ENCODE assay signal across 14 cellular contexts in the genomic region with DNA sequence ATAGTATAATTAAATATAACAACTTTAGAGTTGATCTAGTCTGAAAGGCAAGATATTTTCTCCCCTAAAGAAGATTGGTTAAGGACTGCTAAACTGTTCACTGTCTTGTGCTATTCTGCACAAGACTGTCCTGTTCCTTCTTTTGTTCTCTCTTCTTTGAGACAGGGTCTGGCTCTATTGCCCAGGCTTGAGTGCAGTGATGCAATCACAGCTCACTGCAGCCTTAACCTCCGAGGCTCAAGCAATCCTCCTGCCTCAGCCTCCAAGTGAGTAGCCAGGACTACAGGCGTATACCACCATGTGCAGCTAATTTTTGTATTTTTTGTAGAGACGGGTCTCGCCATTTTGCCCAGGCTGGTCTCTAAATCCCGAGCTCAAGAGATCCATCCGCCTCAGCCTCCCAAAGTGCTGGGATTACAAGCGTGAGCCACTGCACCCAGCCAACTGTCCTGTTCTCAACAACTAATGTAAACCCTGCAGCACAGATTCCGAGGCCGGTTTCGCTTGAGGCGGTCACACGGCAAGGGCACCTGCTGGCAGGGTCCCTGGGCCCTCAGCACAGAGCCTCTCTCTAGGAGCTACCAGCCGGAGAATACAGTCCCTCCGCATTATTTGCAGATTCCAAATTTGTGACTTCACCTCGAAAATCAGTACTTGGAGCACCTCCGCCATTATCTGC. TPM values are rescaled to one million over a fixed set of nuclear protein-coding genes. Genes with fewer than 3 reads are reported as not detected.
DNase-seq lines count a peak whose midpoint lies in the region; ATAC-seq and TF ChIP-seq lines count a peak whose summit lies in the region.
"Had no signal": no experiment of that assay in that cellular context is flagged by ENCODE, and none has a peak within 500 bp of the region (broad histone marks: within the 10 kb centered on the region; RNA-seq: fewer than 3 reads in every experiment).

No MANE protein-coding gene starts in this region.

- no peak overlapping the region for H3K14ac ChIP-seq in trophoblast cell (ENCODE audit: low read length)

- H4K91ac ChIP-seq in trophoblast cell (ENCODE audit: low read depth, low read length) = no peak overlapping the region

- peaks cover 30% of the 10 kb centered on the region for H3K4me1 ChIP-seq in mammary epithelial cell (ENCODE audit: insufficient read depth, low read length)
- H3K4me1 ChIP-seq in hepatocyte (ENCODE audit: insufficient read depth) = peaks cover 45% of the 10 kb centered on the region
- peaks cover 21 to 31% of the 10 kb centered on the region in 2 experiments for H3K4me1 ChIP-seq in trophoblast cell (ENCODE audit: control insufficient read depth in 1 of 2, insufficient read depth in 2 of 2, low read length in 2 of 2)
- peaks cover 14 to 15% of the 10 kb centered on the region in 2 donors for H3K4me1 ChIP-seq in uterus

- H4K8ac ChIP-seq in trophoblast cell (ENCODE audit: low read depth, low read length) = no peak overlapping the region

- H2BK12ac ChIP-seq in trophoblast cell (ENCODE audit: low read length) = no peak overlapping the region

- dilution Hi-C loops in mammary epithelial cell (cut with HindIII; ENCODE audit: low sequenced_read_pairs) = no loop called here

- no peak overlapping the region for H2AFZ ChIP-seq in mammary epithelial cell (ENCODE audit: low read depth, low read length)
- H2AFZ ChIP-seq in hepatocyte = no peak overlapping the region
- H2AFZ ChIP-seq in trophoblast cell (ENCODE audit: insufficient read depth, low read length, poor library complexity) = no peak overlapping the region
- H2AFZ ChIP-seq: PC-9 had no signal

- H3K36me3 ChIP-seq in mammary epithelial cell (ENCODE audit: insufficient read depth, low read length) = no peaks in the 10 kb centered on the region
- H3K36me3 ChIP-seq in hepatocyte (replicated peaks; ENCODE audit: insufficient read depth, low read depth) = no peaks in the 10 kb centered on the region
- H3K36me3 ChIP-seq in trophoblast cell (ENCODE audit: control insufficient read depth in 1 of 2, insufficient read depth in 2 of 2, low read length in 2 of 2) = peaks cover 3 to 6% of the 10 kb centered on the region in 2 experiments
- H3K36me3 ChIP-seq in uterus = no peaks in the 10 kb centered on the region

- no peak for DNase-seq in MCF 10A (ENCODE audit: unreplicated experiment)
- no peak for DNase-seq in mammary epithelial cell
- no peak for DNase-seq in hepatocyte (ENCODE audit: low spot score)
- DNase-seq in trophoblast cell = no peak
- DNase-seq in uterus = peak; percentile 12 to 19
- DNase-seq in H4 (ENCODE audit: low spot score) = no peak
- DNase-seq: activated CD4-positive, CD25-positive, alpha-beta regulatory T cell; activated naive CD4-positive, alpha-beta T cell treated with anti-CD3 and anti-CD28 coated beads for 36 hours; COR-L47; effector CD8-positive, alpha-beta T cell; NCI-H524 treated with DMSO at 0.1 percent for 48 hours had no signal

- H3K18ac ChIP-seq in trophoblast cell (ENCODE audit: low read length) = peak overlapping the region; percentile 2

- H4K12ac ChIP-seq in trophoblast cell (ENCODE audit: low read depth, low read length) = no peak overlapping the region

- H2BK5ac ChIP-seq in trophoblast cell (ENCODE audit: low read depth, low read length, poor library complexity) = no peak overlapping the region

- no peaks in the 10 kb centered on the region for H3K79me1 ChIP-seq in trophoblast cell (ENCODE audit: low read length)

- POLR2A ChIA-PET in MCF 10A (lab: Yijun Ruan, JAX) = interaction anchor here (1.2 to 1.4 kb wide), 2 partner anchors 20 to 52 kb away, joined by 3 read pairs; no protein-coding TSS in a partner anchor

- peak overlapping the region; percentile 76 for H3K4ac ChIP-seq in trophoblast cell (ENCODE audit: low read depth, low read length)

- H3K27me3 ChIP-seq in mammary epithelial cell (ENCODE audit: insufficient read depth, low read length) (no peaks in the 10 kb centered on the region), hepatocyte (no peaks in the 10 kb centered on the region), trophoblast cell (ENCODE audit: insufficient read depth, low read length) (no peaks in the 10 kb centered on the region), uterus (no peaks in the 10 kb centered on the region)

- H3K79me2 ChIP-seq in mammary epithelial cell (ENCODE audit: insufficient read depth, low read length) = peaks cover 74% of the 10 kb centered on the region
- peaks cover 69% of the 10 kb centered on the region for H3K79me2 ChIP-seq in hepatocyte
- peaks cover 15% of the 10 kb centered on the region for H3K79me2 ChIP-seq in trophoblast cell (ENCODE audit: control insufficient read depth, insufficient read depth, low read length, poor library complexity)

- H3K27me3 Mint-ChIP-seq in MCF 10A (ENCODE audit: insufficient read depth, unreplicated experiment) = no peaks in the 10 kb centered on the region

- no peak overlapping the region for H3K4me3 Mint-ChIP-seq in MCF 10A (ENCODE audit: unreplicated experiment)
- H3K4me3 Mint-ChIP-seq: activated naive CD4-positive, alpha-beta T cell treated with anti-CD3 and anti-CD28 coated beads for 36 hours had no signal

- no peaks in the 10 kb centered on the region for H3K9me2 ChIP-seq in hepatocyte (replicated peaks; ENCODE audit: insufficient read depth)

- intact Hi-C loops in MCF 10A (cut with micrococcal nuclease) (no loop called here), mammary epithelial cell (cut with micrococcal nuclease) (no loop called here), uterus (cut with DNase I; ENCODE audit: low total_unique reads) (no loop called here)

- no peak overlapping the region for H2BK120ac ChIP-seq in trophoblast cell (ENCODE audit: insufficient read depth, low read length, poor library complexity)

- TF ChIP-seq POLR2A in uterus (IDR thresholded peaks at IDR 0.05) = no peak

- peaks cover 32% of the 10 kb centered on the region for H3K4me1 Mint-ChIP-seq in MCF 10A (ENCODE audit: insufficient read depth, unreplicated experiment)

- H3K4me3 ChIP-seq in mammary epithelial cell (replicated peaks in 1 of 3; ENCODE audit: insufficient read depth in 1 of 3, low read depth in 2 of 3, low read length in 3 of 3) (no peak overlapping the region), hepatocyte (no peak overlapping the region), trophoblast cell (ENCODE audit: low read depth, low read length) (no peak overlapping the region), uterus (no peak overlapping the region)
- H3K4me3 ChIP-seq: PC-9 had no signal

- H3K9me3 ChIP-seq in mammary epithelial cell (replicated peaks; ENCODE audit: insufficient read depth, low read length) (no peaks in the 10 kb centered on the region), hepatocyte (ENCODE audit: low read depth) (no peaks in the 10 kb centered on the region), trophoblast cell (ENCODE audit: insufficient read depth, low read depth, low read length) (no peaks in the 10 kb centered on the region), uterus (no peaks in the 10 kb centered on the region)

- BruUV-seq in MCF 10A (replicated peaks; lab: Mats Ljungman, UMichigan) (no TSS peak), mammary epithelial cell (replicated peaks; lab: Mats Ljungman, UMichigan) (no TSS peak)

- H3K9me3 Mint-ChIP-seq in MCF 10A (ENCODE audit: unreplicated experiment) = no peaks in the 10 kb centered on the region
- H3K9me3 Mint-ChIP-seq: activated naive CD4-positive, alpha-beta T cell treated with anti-CD3 and anti-CD28 coated beads for 36 hours had no signal

- H2AK5ac ChIP-seq in trophoblast cell (ENCODE audit: low read length) = no peak overlapping the region

- in situ Hi-C loops in mammary epithelial cell (cut with MboI; ENCODE audit: low sequenced_read_pairs in 2 of 2) = no loop called here

- H3K36me3 Mint-ChIP-seq in MCF 10A (ENCODE audit: insufficient read depth, unreplicated experiment) = peaks cover 12% of the 10 kb centered on the region

- no peak overlapping the region for H3K23ac ChIP-seq in trophoblast cell (ENCODE audit: low read length)

- no peak overlapping the region for H3K4me2 ChIP-seq in mammary epithelial cell (ENCODE audit: insufficient read depth, low read depth, low read length)
- peak overlapping the region; percentile 65 for H3K4me2 ChIP-seq in hepatocyte
- H3K4me2 ChIP-seq in trophoblast cell (ENCODE audit: low read length) = no peak overlapping the region

- ATAC-seq in HG02610 (IDR thresholded peaks at IDR 0.05; ENCODE audit: unreplicated experiment) = no peak
- no peak for ATAC-seq in GM21619 (IDR thresholded peaks at IDR 0.05; ENCODE audit: unreplicated experiment)

- H4K20me1 ChIP-seq in mammary epithelial cell (ENCODE audit: insufficient read depth, low read length) (no peaks in the 10 kb centered on the region), hepatocyte (ENCODE audit: insufficient read depth, poor library complexity, severe bottlenecking) (peaks cover 36% of the 10 kb centered on the region)

- WGBS in mammary epithelial cell (ENCODE audit: low coverage, missing lambda C conversion rate) = 98% methylated on average over 15 of the region's 16 CpGs
- 92% methylated on average over 16 of the region's 16 CpGs for WGBS in hepatocyte (ENCODE audit: low lambda C conversion rate, missing lambda C conversion rate)
- WGBS in trophoblast cell (ENCODE audit: extremely low coverage, insufficient coverage, insufficient read length) = no CpG with 5 or more reads among the region's 16 CpGs

- TF ChIP-seq CTCF in MCF 10A (IDR thresholded peaks at IDR 0.05; ENCODE audit: unreplicated experiment) (no peak), mammary epithelial cell (conservative IDR thresholded peaks at IDR 0.05 in 1 of 2, IDR thresholded peaks at IDR 0.05 in 1 of 2; ENCODE audit: extremely low read depth in 1 of 2, insufficient read depth in 1 of 2, low read depth in 1 of 2, low read length in 2 of 2) (no peak), hepatocyte (IDR thresholded peaks at IDR 0.05; ENCODE audit: poor library complexity) (no peak), uterus (IDR thresholded peaks at IDR 0.05) (no peak)

- H3K9ac ChIP-seq in mammary epithelial cell (ENCODE audit: insufficient read depth, low read length) (no peak overlapping the region), trophoblast cell (ENCODE audit: low read length) (no peak overlapping the region)

- H3K27ac Mint-ChIP-seq in MCF 10A (ENCODE audit: low read depth, unreplicated experiment) = peak overlapping the region; percentile 52
- H3K27ac Mint-ChIP-seq: activated naive CD4-positive, alpha-beta T cell treated with anti-CD3 and anti-CD28 coated beads for 36 hours had no signal

- CTCF ChIA-PET in MCF 10A (lab: Yijun Ruan, JAX) = interaction anchor here (0.6 to 1.6 kb wide), 8 partner anchors 11 to 57 kb away, joined by 3 to 5 read pairs (median 3); no protein-coding TSS in a partner anchor
- CTCF ChIA-PET in mammary epithelial cell (lab: Charles Lee; ENCODE audit: low non-redundant PET) = no interaction called here

- no peak overlapping the region for H3K27ac ChIP-seq in mammary epithelial cell (ENCODE audit: insufficient read depth, low read depth, low read length)
- peak overlapping the region; percentile 78 for H3K27ac ChIP-seq in hepatocyte
- no peak overlapping the region for H3K27ac ChIP-seq in trophoblast cell (ENCODE audit: low read depth, low read length)
- H3K27ac ChIP-seq in uterus = peak overlapping the region; percentile 63 to 84

RNA-seq across cellular contexts. Expression of a gene that starts 16.4 kb away (rescaled TPM):
- total RNA-seq in MCF 10A (2022) (96.1 and 114 TPM in 2 replicates), mammary epithelial cell (100 to 1,000 TPM in 1 of 2 donors, 10 to 100 TPM in 1; 99.8 to 103 TPM), hepatocyte (78.8 and 107 TPM in 2 replicates), uterus (100 to 1,000 TPM in 1 of 4 donors, 10 to 100 TPM in 3; 26.6 to 254 (median 59.8) TPM)
- polyA plus RNA-seq in mammary epithelial cell (99.0 TPM), hepatocyte (110 and 118 TPM in 2 replicates)
- 120 TPM for polyA minus RNA-seq in mammary epithelial cell
- 194 and 203 TPM in 2 replicates for polyA plus RNA-seq in trophoblast cell (2013)
- total RNA-seq in H4 (2014; rRNA removed; shearing (Covaris generic)) = 147 and 171 TPM in 2 replicates

Comparison
In these comparisons a context has a peak if more than half of its experiments do, and no peak if none do; other contexts are left out.
1. DNase-seq: peak in uterus (2 of 2); none in MCF 10A (single experiment), mammary epithelial cell (single experiment), hepatocyte (single experiment), trophoblast cell (0 of 2) and H4 (single experiment).
2. H3K27ac ChIP-seq: peak in hepatocyte (single experiment) and uterus (2 of 2); none in mammary epithelial cell (single experiment) and trophoblast cell (single experiment).